8 cellular contexts compared by ENCODE assay signal in genomic region chr6:109482913-109483743, GRCh38. TPM values are rescaled to one million over a fixed set of nuclear protein-coding genes. Genes with fewer than 3 reads are reported as not detected.
DNase-seq lines count a peak whose midpoint lies in the region; ATAC-seq and TF ChIP-seq lines count a peak whose summit lies in the region.

ZBTB24 (minus strand) TSS chr6:109483219; CDS start chr6:109482026, 1,193 bp downstream.

- peaks cover 4% of the 10 kb centered on the region for H3K27me3 Mint-ChIP-seq in T-helper 1 cell treated with Interleukin-12 subunit alpha and Interleukin-12 subunit beta and Interleukin-4 antibody, amounts not matched to agents 30 μg/mL and 1 μg/mL, for 36 hours (ENCODE audit: low read depth)

- H3K4me3 Mint-ChIP-seq in T-helper 1 cell treated with Interleukin-12 subunit alpha and Interleukin-12 subunit beta and Interleukin-4 antibody, amounts not matched to agents 30 μg/mL and 1 μg/mL, for 36 hours, result peak within 1 kb of the TSS; percentile 96

- ATAC-seq in GM18499 (IDR thresholded peaks at IDR 0.05; ENCODE audit: insufficient read depth, unreplicated experiment), result peak; percentile 52
- ATAC-seq in HG02870 (IDR thresholded peaks at IDR 0.05; ENCODE audit: unreplicated experiment), result peak; percentile 81

- H3K9me3 ChIP-seq in left ventricle myocardium inferior (replicated peaks) (no peaks in the 10 kb centered on the region), prostate gland (no peaks in the 10 kb centered on the region)

- H3K4me1 Mint-ChIP-seq in T-helper 1 cell treated with Interleukin-12 subunit alpha and Interleukin-12 subunit beta and Interleukin-4 antibody, amounts not matched to agents 30 μg/mL and 1 μg/mL, for 36 hours (ENCODE audit: low read depth), result peaks cover 46% of the 10 kb centered on the region

- H3K36me3 ChIP-seq in left ventricle myocardium inferior (peaks cover 16% of the 10 kb centered on the region), prostate gland (no peaks in the 10 kb centered on the region)

- H3K36me3 Mint-ChIP-seq in T-helper 1 cell treated with Interleukin-12 subunit alpha and Interleukin-12 subunit beta and Interleukin-4 antibody, amounts not matched to agents 30 μg/mL and 1 μg/mL, for 36 hours (ENCODE audit: low read depth), result peaks cover 37% of the 10 kb centered on the region

- peak within 1 kb of the TSS; percentile 100 for H3K4me3 ChIP-seq in left ventricle myocardium inferior
- peak within 1 kb of the TSS; percentile 97 to 99 for H3K4me3 ChIP-seq in prostate gland

- no peak for TF ChIP-seq CTCF in left ventricle myocardium inferior (IDR thresholded peaks at IDR 0.05; ENCODE audit: borderline replicate concordance)
- peak in 2 of 4 experiments; percentile 4 to 8 for TF ChIP-seq CTCF in prostate gland (IDR thresholded peaks at IDR 0.05)

- H3K27ac Mint-ChIP-seq in T-helper 1 cell treated with Interleukin-12 subunit alpha and Interleukin-12 subunit beta and Interleukin-4 antibody, amounts not matched to agents 30 μg/mL and 1 μg/mL, for 36 hours, result peak within 1 kb of the TSS; percentile 86

- peak; percentile 51 for TF ChIP-seq POLR2A in prostate gland (IDR thresholded peaks at IDR 0.05)

- H3K4me1 ChIP-seq in left ventricle myocardium inferior (peaks cover 55% of the 10 kb centered on the region), prostate gland (replicated peaks) (peaks cover 4% of the 10 kb centered on the region)

- H3K27me3 ChIP-seq in left ventricle myocardium inferior (ENCODE audit: low read depth) (no peaks in the 10 kb centered on the region), prostate gland (replicated peaks; ENCODE audit: insufficient read depth) (no peaks in the 10 kb centered on the region)

- H3K9me3 Mint-ChIP-seq in T-helper 1 cell treated with Interleukin-12 subunit alpha and Interleukin-12 subunit beta and Interleukin-4 antibody, amounts not matched to agents 30 μg/mL and 1 μg/mL, for 36 hours, result no peaks in the 10 kb centered on the region

- DNase-seq in NCI-H1694 (lab: John Stamatoyannopoulos, UW), result peak; percentile 80
- DNase-seq in amniotic stem cell (lab: John Stamatoyannopoulos, UW), result peak; percentile 65
- peak; percentile 90 for DNase-seq in left ventricle myocardium inferior
- DNase-seq in prostate gland (ENCODE audit: low spot score), result peak; percentile 91
- DNase-seq in ureter (ENCODE audit: low spot score), result peak; percentile 90

- intact Hi-C loops in left ventricle myocardium inferior (cut with micrococcal nuclease), result no loop called here
- intact Hi-C loops in prostate gland (cut with DNase I), result loop anchor here (2.0 to 5.0 kb wide), 3 partner anchors 42 to 694 kb away; partner anchors contain the start of genes CD164, PPIL6, SMPD2 and WASF1

- whole genome bisulfite sequencing in prostate gland, result 3% methylated on average over 27 of the region's 98 CpGs

- H3K27ac ChIP-seq in left ventricle myocardium inferior (replicated peaks), result peak within 1 kb of the TSS; percentile 87
- peak within 1 kb of the TSS; percentile 75 to 76 for H3K27ac ChIP-seq in prostate gland

RNA-seq across cellular contexts. Expression of gene ZBTB24, which starts in this region (rescaled TPM):
- total RNA-seq in left ventricle myocardium inferior, result 2.6 TPM
- total RNA-seq in prostate gland, result 10 to 100 TPM in 1 of 2 donors, 1 to 10 TPM in 1; 8.2 to 12.8 TPM
- total RNA-seq in ureter, result 13.3 TPM

Comparison
In these comparisons a context has a peak if more than half of its experiments do, and no peak if none do; other contexts are left out.
1. Peak in every context shown above with its lines: DNase-seq, ATAC-seq, H3K4me3 ChIP-seq and H3K27ac ChIP-seq.